Comparison of ENCODE assay signal across 10 cellular contexts in genomic region chr17:76529643-76530488, GRCh38. TPM values are rescaled to one million over a fixed set of nuclear protein-coding genes. Genes with fewer than 3 reads are reported as not detected.
DNase-seq lines count a peak whose midpoint lies in the region; ATAC-seq, FAIRE-seq and TF ChIP-seq lines count a peak whose summit lies in the region.
"Had no signal": no experiment of that assay in that cellular context is flagged by ENCODE, and none has a peak within 500 bp of the region (broad histone marks: within the 10 kb centered on the region; RNA-seq: fewer than 3 reads in every experiment).

No MANE protein-coding gene starts in this region.

- H3K27me3 ChIP-seq in mucosa of rectum (ENCODE audit: control insufficient read depth in 2 of 2, insufficient read depth in 2 of 2, low read length in 2 of 2), result no peaks in the 10 kb centered on the region

- H3K27me3 Mint-ChIP-seq in natural killer cell (ENCODE audit: low read depth in 2 of 2) (peaks cover 0 to 1% of the 10 kb centered on the region in 2 donors), endothelial cell (ENCODE audit: unreplicated experiment) (peaks cover 8% of the 10 kb centered on the region)
- no peaks in the 10 kb centered on the region for H3K27me3 Mint-ChIP-seq in natural killer cell treated with Interleukin-12 subunit alpha and Interleukin-12 subunit beta and Interleukin-15 and Interleukin-18, amount 100 ng/mL, for 72 hours

- H3K4me1 Mint-ChIP-seq in natural killer cell (peaks cover 13 to 28% of the 10 kb centered on the region in 2 donors), endothelial cell (ENCODE audit: unreplicated experiment) (peaks cover 11% of the 10 kb centered on the region)
- peaks cover 16 to 22% of the 10 kb centered on the region in 2 donors for H3K4me1 Mint-ChIP-seq in natural killer cell treated with Interleukin-12 subunit alpha and Interleukin-12 subunit beta and Interleukin-15 and Interleukin-18, amount 100 ng/mL, for 72 hours (ENCODE audit: low read depth in 2 of 2)

- no peak for TF ChIP-seq CTCF in natural killer cell (IDR thresholded peaks at IDR 0.05)
- no peak for TF ChIP-seq CTCF in endothelial cell (IDR thresholded peaks at IDR 0.05; ENCODE audit: unreplicated experiment)

- FAIRE-seq in GM19239 (lab: Jason Lieb, UNC), result no peak

- H3K4me1 ChIP-seq in mucosa of rectum (ENCODE audit: control insufficient read depth in 2 of 2, insufficient read depth in 2 of 2, low read length in 2 of 2), result peaks cover 39 to 45% of the 10 kb centered on the region in 2 donors

- DNase-seq in natural killer cell, result no peak
- DNase-seq in natural killer cell treated with Interleukin-12 subunit alpha and Interleukin-12 subunit beta and Interleukin-15 and Interleukin-18, amount 100 ng/mL, for 72 hours (ENCODE audit: low spot score), result no peak
- peak; percentile 44 for DNase-seq in endothelial cell (ENCODE audit: low spot score)
- no peak for DNase-seq in GM19239 (ENCODE audit: insufficient read length, low spot score)
- DNase-seq: COR-L47, NCI-H1105 had no signal

- no peak for ATAC-seq in natural killer cell
- ATAC-seq in natural killer cell treated with Interleukin-12 subunit alpha and Interleukin-12 subunit beta and Interleukin-15 and Interleukin-18, amount 100 ng/mL, for 72 hours, result no peak
- ATAC-seq in GM18502 (IDR thresholded peaks at IDR 0.05; ENCODE audit: poor library complexity, unreplicated experiment), result no peak
- ATAC-seq in GM21381 (IDR thresholded peaks at IDR 0.05; ENCODE audit: unreplicated experiment), result no peak
- ATAC-seq in HG03025 (IDR thresholded peaks at IDR 0.05; ENCODE audit: low FRiP score, unreplicated experiment), result no peak

- H3K9me3 ChIP-seq in mucosa of rectum (ENCODE audit: control insufficient read depth in 2 of 2, low read length in 2 of 2), result no peaks in the 10 kb centered on the region

- peak overlapping the region; percentile 27 to 31 for H3K4me3 ChIP-seq in mucosa of rectum (ENCODE audit: low read length in 2 of 2)

- H3K27ac Mint-ChIP-seq in natural killer cell (peak overlapping the region in 1 of 2 donors; percentile 77), endothelial cell (ENCODE audit: unreplicated experiment) (no peak overlapping the region)
- H3K27ac Mint-ChIP-seq in natural killer cell treated with Interleukin-12 subunit alpha and Interleukin-12 subunit beta and Interleukin-15 and Interleukin-18, amount 100 ng/mL, for 72 hours, result peak overlapping the region in 1 of 2 donors; percentile 48

- peak overlapping the region in 1 of 2 donors; percentile 53 for H3K9ac ChIP-seq in mucosa of rectum (ENCODE audit: low read depth in 1 of 2, low read length in 2 of 2)

- H3K27ac ChIP-seq in mucosa of rectum (ENCODE audit: low read depth in 2 of 2, low read length in 2 of 2), result peak overlapping the region; percentile 73 to 86

- H3K4me3 Mint-ChIP-seq in natural killer cell (peak overlapping the region; percentile 9), endothelial cell (ENCODE audit: unreplicated experiment) (no peak overlapping the region)
- H3K4me3 Mint-ChIP-seq in natural killer cell treated with Interleukin-12 subunit alpha and Interleukin-12 subunit beta and Interleukin-15 and Interleukin-18, amount 100 ng/mL, for 72 hours, result no peak overlapping the region

- H3K36me3 Mint-ChIP-seq in natural killer cell (no peaks in the 10 kb centered on the region), endothelial cell (ENCODE audit: low read depth, unreplicated experiment) (no peaks in the 10 kb centered on the region)
- H3K36me3 Mint-ChIP-seq in natural killer cell treated with Interleukin-12 subunit alpha and Interleukin-12 subunit beta and Interleukin-15 and Interleukin-18, amount 100 ng/mL, for 72 hours, result no peaks in the 10 kb centered on the region

- H3K9me3 Mint-ChIP-seq in natural killer cell, result no peaks in the 10 kb centered on the region
- no peaks in the 10 kb centered on the region for H3K9me3 Mint-ChIP-seq in natural killer cell treated with Interleukin-12 subunit alpha and Interleukin-12 subunit beta and Interleukin-15 and Interleukin-18, amount 100 ng/mL, for 72 hours
- H3K9me3 Mint-ChIP-seq in endothelial cell (ENCODE audit: unreplicated experiment), result no peaks in the 10 kb centered on the region

- H3K36me3 ChIP-seq in mucosa of rectum (ENCODE audit: control insufficient read depth in 2 of 2, insufficient read depth in 2 of 2, low read length in 2 of 2), result no peaks in the 10 kb centered on the region

- intact Hi-C loops in natural killer cell (cut with micrococcal nuclease), result no loop called here

RNA-seq across cellular contexts. Expression of gene CYGB, which starts 7.6 kb away (rescaled TPM):
- total RNA-seq in natural killer cell, result under 1 TPM; 0.12 to 0.33 (median 0.16) TPM
- 1 to 10 TPM; 1.0 to 2.9 TPM for total RNA-seq in natural killer cell treated with Interleukin-12 subunit alpha and Interleukin-12 subunit beta and Interleukin-15 and Interleukin-18, amount 100 ng/mL, for 72 hours
- 0.51 TPM for total RNA-seq in endothelial cell (ENCODE audit: unreplicated experiment)

RNA-seq across cellular contexts. Expression of gene PRCD, which starts 10.0 kb away (rescaled TPM):
- 1 to 10 TPM in 1 of 3 donors, under 1 TPM in 2; 0.77 to 1.1 (median 0.82) TPM for total RNA-seq in natural killer cell
- total RNA-seq in natural killer cell treated with Interleukin-12 subunit alpha and Interleukin-12 subunit beta and Interleukin-15 and Interleukin-18, amount 100 ng/mL, for 72 hours, result under 1 TPM in 1 of 2 donors, not detected in 1; 0.78 TPM
- 0.54 TPM for total RNA-seq in endothelial cell (ENCODE audit: unreplicated experiment)

RNA-seq across cellular contexts. Expression of gene RHBDF2, which starts 28.6 kb away (rescaled TPM):
- 100 to 1,000 TPM; 194 to 233 (median 202) TPM for total RNA-seq in natural killer cell
- 100 to 1,000 TPM; 156 to 234 TPM for total RNA-seq in natural killer cell treated with Interleukin-12 subunit alpha and Interleukin-12 subunit beta and Interleukin-15 and Interleukin-18, amount 100 ng/mL, for 72 hours
- total RNA-seq in endothelial cell (ENCODE audit: unreplicated experiment), result 39.3 TPM

RNA-seq across cellular contexts. Expression of gene ST6GALNAC2, which starts 55.8 kb away (rescaled TPM):
- total RNA-seq in natural killer cell, result under 1 TPM in 1 of 3 donors, not detected in 2; 0.65 TPM
- under 1 TPM in 1 of 2 donors, not detected in 1; 0.62 TPM for total RNA-seq in natural killer cell treated with Interleukin-12 subunit alpha and Interleukin-12 subunit beta and Interleukin-15 and Interleukin-18, amount 100 ng/mL, for 72 hours
- total RNA-seq in endothelial cell (ENCODE audit: unreplicated experiment), result 2.2 TPM
